In the genomic region with DNA sequence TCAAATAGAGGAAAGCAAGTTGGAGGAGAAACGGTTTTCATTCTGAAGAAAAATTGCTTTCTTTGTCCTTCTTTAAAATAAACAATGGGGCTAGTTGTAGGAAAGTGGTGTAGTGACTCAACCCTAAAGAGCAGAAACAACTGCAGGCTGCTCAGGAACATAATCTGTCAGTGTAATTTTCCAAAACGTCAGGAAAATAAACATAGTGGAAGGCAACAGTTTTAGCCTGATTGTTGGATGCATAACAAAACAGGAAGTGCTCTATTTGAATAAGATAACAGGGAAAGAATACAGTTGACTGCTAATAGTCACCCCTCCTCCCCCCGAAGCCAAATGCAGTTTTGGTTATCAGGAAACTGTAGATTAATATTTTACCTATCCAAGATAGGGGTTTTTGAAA, we compare ENCODE assay signal across 11 cellular contexts.
DNase-seq lines count a peak whose midpoint lies in the region; ATAC-seq, FAIRE-seq and TF ChIP-seq lines count a peak whose summit lies in the region.
"Had no signal": no experiment of that assay in that cellular context is flagged by ENCODE, and none has a peak within 500 bp of the region (broad histone marks: within the 10 kb centered on the region; RNA-seq: fewer than 3 reads in every experiment).

No MANE protein-coding gene starts in this region.

- 16% methylated on average over 3 of the region's 3 CpGs for WGBS in SK-N-SH (ENCODE audit: low lambda C conversion rate)
- 28% methylated on average over 3 of the region's 3 CpGs for WGBS in right cardiac atrium

- H4K20me1 ChIP-seq in SK-N-SH (ENCODE audit: insufficient read depth): no peaks in the 10 kb centered on the region

- ATAC-seq in Right ventricle myocardium superior (ENCODE audit: poor library complexity) (peak; percentile 27), right cardiac atrium (peak; percentile 84 to 94)

- POLR2A ChIA-PET in SK-N-SH (lab: Yijun Ruan, JAX): interaction anchor here (1.0 kb wide), 1 partner anchor 10 kb away, joined by 3 read pairs; no protein-coding TSS in a partner anchor

- TF ChIP-seq EP300 in SK-N-SH (IDR thresholded peaks at IDR 0.05; ENCODE audit: borderline replicate concordance in 1 of 2, low read depth in 1 of 2, low read length in 1 of 2): no peak

- H3K9me3 ChIP-seq in SK-N-SH (no peaks in the 10 kb centered on the region), right cardiac atrium (ENCODE audit: control insufficient read depth, low read length) (no peaks in the 10 kb centered on the region)

- no peaks in the 10 kb centered on the region for H3F3A ChIP-seq in SK-N-SH (replicated peaks; ENCODE audit: insufficient read depth)

- H3K9me3 Mint-ChIP-seq in chondrocyte (ENCODE audit: low read depth): no peaks in the 10 kb centered on the region
- H3K9me3 Mint-ChIP-seq: activated T-helper 2 cell treated with anti-CD3 and anti-CD28 coated beads, Interferon-gamma antibody, Interleukin-2, Interleukin-4, amounts not matched to agents 10 μg/mL and 5 μg/mL and 100 μg/mL, durations not matched to agents 14 hours and 24 hours and 36 hours had no signal

- no peak overlapping the region for H3K27ac ChIP-seq in SK-N-SH (ENCODE audit: low read depth in 2 of 2, low read length in 1 of 2)
- H3K27ac ChIP-seq in right cardiac atrium (ENCODE audit: low read length): no peak overlapping the region

- TF ChIP-seq CTCF in SK-N-SH (IDR thresholded peaks at IDR 0.05) (no peak), chondrocyte (IDR thresholded peaks at IDR 0.05) (no peak)

- CTCF ChIA-PET in SK-N-SH (lab: Yijun Ruan, JAX): no interaction called here

- no peaks in the 10 kb centered on the region; the same call in 1 of the 2 replicates for H3K27me3 ChIP-seq in SK-N-SH (ENCODE audit: insufficient read depth)
- H3K27me3 ChIP-seq in right cardiac atrium (ENCODE audit: control insufficient read depth, insufficient read depth): no peaks in the 10 kb centered on the region

- H3K27ac Mint-ChIP-seq in chondrocyte (ENCODE audit: unreplicated experiment): no peak overlapping the region
- H3K27ac Mint-ChIP-seq: activated T-helper 2 cell treated with anti-CD3 and anti-CD28 coated beads, Interferon-gamma antibody, Interleukin-2, Interleukin-4, amounts not matched to agents 10 μg/mL and 5 μg/mL and 100 μg/mL, durations not matched to agents 14 hours and 24 hours and 36 hours had no signal

- peaks cover 12% of the 10 kb centered on the region for H3K4me1 Mint-ChIP-seq in chondrocyte (ENCODE audit: low read depth)

- DNase-seq in Right ventricle myocardium superior (no peak), cardiac septum (ENCODE audit: low spot score) (no peak), SK-N-SH (no peak), right cardiac atrium (no peak), urothelium cell line (ENCODE audit: low spot score) (peak; percentile 8), T1000 (lab: John Stamatoyannopoulos, UW) (no peak), chondrocyte (ENCODE audit: low spot score) (no peak)
- no peak for DNase-seq in activated CD4-positive, CD25-positive, alpha-beta regulatory T cell treated with anti-CD3 and anti-CD28 coated beads, Interleukin-2, amount 50 U/mL, for 72 hours
- DNase-seq: NCI-H2171 treated with DMSO at 0.1 percent for 48 hours; stimulated activated CD4-positive, alpha-beta T cell treated with anti-CD3 and anti-CD28 coated beads, Interleukin-4, amount 100 ng/mL, for 1 hour had no signal

- H3K4me3 ChIP-seq in SK-N-SH (ENCODE audit: low read depth in 2 of 2, low read length in 1 of 2) (no peak overlapping the region), right cardiac atrium (ENCODE audit: low read length) (no peak overlapping the region)

- H3K36me3 Mint-ChIP-seq in chondrocyte (ENCODE audit: low read depth): no peaks in the 10 kb centered on the region

- H3K4me1 ChIP-seq in SK-N-SH (ENCODE audit: control insufficient read depth in 1 of 2, insufficient read depth in 2 of 2, low read depth in 1 of 2, low read length in 1 of 2): peaks cover 6 to 9% of the 10 kb centered on the region in 2 experiments; a peak in 3 of 4 replicates
- no peaks in the 10 kb centered on the region for H3K4me1 ChIP-seq in right cardiac atrium (ENCODE audit: control insufficient read depth, insufficient read depth, low read length)

- no peak overlapping the region for H3K4me2 ChIP-seq in SK-N-SH

- H3K36me3 ChIP-seq in SK-N-SH (replicated peaks in 1 of 2; ENCODE audit: control insufficient read depth in 1 of 2, insufficient read depth in 2 of 2, low read length in 1 of 2): no peaks in the 10 kb centered on the region

- 0 out of 2 replicates have a peak overlapping the region, but pooled peaks have one; percentile 60 for H2AFZ ChIP-seq in SK-N-SH (ENCODE audit: low read depth)

- no peak overlapping the region for H3K9ac ChIP-seq in SK-N-SH

- intact Hi-C loops in Right ventricle myocardium superior (cut with DNase I): no loop called here
- intact Hi-C loops in cardiac septum (cut with DNase I): no loop called here
- intact Hi-C loops in right cardiac atrium (cut with DNase I): no loop called here

- no peak for TF ChIP-seq RAD21 in SK-N-SH (IDR thresholded peaks at IDR 0.05; ENCODE audit: low read length)

- H3K27me3 Mint-ChIP-seq in chondrocyte (ENCODE audit: low read depth): no peaks in the 10 kb centered on the region

- FAIRE-seq in urothelium cell line (lab: Jason Lieb, UNC): no peak

- no peaks in the 10 kb centered on the region for H3K9me2 ChIP-seq in SK-N-SH

- no peak overlapping the region for H3K4me3 Mint-ChIP-seq in chondrocyte (ENCODE audit: unreplicated experiment)

- H3K79me2 ChIP-seq in SK-N-SH (ENCODE audit: insufficient read depth): no peaks in the 10 kb centered on the region

TF ChIP-seq in SK-N-SH, 30 proteins besides CTCF, POLR2A, EP300 and RAD21:
- no peak for TF ChIP-seq GABPA (IDR thresholded peaks at IDR 0.05; ENCODE audit: low read depth)
- TF ChIP-seq GATA2 (CRISPR knock-in tag; IDR thresholded peaks at IDR 0.05): no peak
- no peak for TF ChIP-seq TCF12 (IDR thresholded peaks at IDR 0.05)
- TF ChIP-seq, protein P1, sequence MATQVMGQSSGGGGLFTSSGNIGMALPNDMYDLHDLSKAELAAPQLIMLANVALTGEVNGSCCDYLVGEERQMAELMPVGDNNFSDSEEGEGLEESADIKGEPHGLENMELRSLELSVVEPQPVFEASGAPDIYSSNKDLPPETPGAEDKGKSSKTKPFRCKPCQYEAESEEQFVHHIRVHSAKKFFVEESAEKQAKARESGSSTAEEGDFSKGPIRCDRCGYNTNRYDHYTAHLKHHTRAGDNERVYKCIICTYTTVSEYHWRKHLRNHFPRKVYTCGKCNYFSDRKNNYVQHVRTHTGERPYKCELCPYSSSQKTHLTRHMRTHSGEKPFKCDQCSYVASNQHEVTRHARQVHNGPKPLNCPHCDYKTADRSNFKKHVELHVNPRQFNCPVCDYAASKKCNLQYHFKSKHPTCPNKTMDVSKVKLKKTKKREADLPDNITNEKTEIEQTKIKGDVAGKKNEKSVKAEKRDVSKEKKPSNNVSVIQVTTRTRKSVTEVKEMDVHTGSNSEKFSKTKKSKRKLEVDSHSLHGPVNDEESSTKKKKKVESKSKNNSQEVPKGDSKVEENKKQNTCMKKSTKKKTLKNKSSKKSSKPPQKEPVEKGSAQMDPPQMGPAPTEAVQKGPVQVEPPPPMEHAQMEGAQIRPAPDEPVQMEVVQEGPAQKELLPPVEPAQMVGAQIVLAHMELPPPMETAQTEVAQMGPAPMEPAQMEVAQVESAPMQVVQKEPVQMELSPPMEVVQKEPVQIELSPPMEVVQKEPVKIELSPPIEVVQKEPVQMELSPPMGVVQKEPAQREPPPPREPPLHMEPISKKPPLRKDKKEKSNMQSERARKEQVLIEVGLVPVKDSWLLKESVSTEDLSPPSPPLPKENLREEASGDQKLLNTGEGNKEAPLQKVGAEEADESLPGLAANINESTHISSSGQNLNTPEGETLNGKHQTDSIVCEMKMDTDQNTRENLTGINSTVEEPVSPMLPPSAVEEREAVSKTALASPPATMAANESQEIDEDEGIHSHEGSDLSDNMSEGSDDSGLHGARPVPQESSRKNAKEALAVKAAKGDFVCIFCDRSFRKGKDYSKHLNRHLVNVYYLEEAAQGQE (IDR thresholded peaks at IDR 0.05; ENCODE audit: low read depth, low read length): no peak
- TF ChIP-seq NFIC (IDR thresholded peaks at IDR 0.05; ENCODE audit: borderline replicate concordance): no peak
- TF ChIP-seq JUND (IDR thresholded peaks at IDR 0.05): no peak
- TF ChIP-seq CHD2 (IDR thresholded peaks at IDR 0.05; ENCODE audit: low read length, partially characterized antibody): no peak
- no peak for TF ChIP-seq RFX5 (IDR thresholded peaks at IDR 0.05; ENCODE audit: low read length)
- TF ChIP-seq, protein P2, sequence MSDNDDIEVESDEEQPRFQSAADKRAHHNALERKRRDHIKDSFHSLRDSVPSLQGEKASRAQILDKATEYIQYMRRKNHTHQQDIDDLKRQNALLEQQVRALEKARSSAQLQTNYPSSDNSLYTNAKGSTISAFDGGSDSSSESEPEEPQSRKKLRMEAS (IDR thresholded peaks at IDR 0.05; ENCODE audit: low read depth): no peak
- no peak for TF ChIP-seq USF1 (IDR thresholded peaks at IDR 0.05; ENCODE audit: borderline replicate concordance, low read depth)
